In genomic region chr6:71349395-71349794, GRCh38 we compare ENCODE assay signal across 8 cellular contexts.
DNase-seq lines count a peak whose midpoint lies in the region; ATAC-seq and TF ChIP-seq lines count a peak whose summit lies in the region.

No MANE protein-coding gene starts in this region.

- H3K4me3 ChIP-seq in fibroblast of the aortic adventitia (ENCODE audit: low read depth, low read length) = no peak overlapping the region

- H3K36me3 Mint-ChIP-seq in HFFc6 (ENCODE audit: low read depth) = peaks cover 5% of the 10 kb centered on the region; the same call in 1 of the 2 replicates

- H3K4me3 Mint-ChIP-seq in HFFc6 = no peak overlapping the region

- no peaks in the 10 kb centered on the region for H3K9me3 Mint-ChIP-seq in HFFc6

- no peak overlapping the region; the same call in 1 of the 2 replicates for H3K27ac Mint-ChIP-seq in HFFc6

- DNase-seq in HFFc6 (peak; percentile 39), SK-MEL-5 (ENCODE audit: low read depth, low spot score) (peak; percentile 49), fibroblast of the aortic adventitia (ENCODE audit: low read depth) (peak; percentile 76), smooth muscle cell of the brain vasculature (ENCODE audit: low read depth, low spot score) (peak; percentile 23)
- no peak for DNase-seq in activated T-cell treated with anti-CD3 and anti-CD28 coated beads, Interleukin-2, amount 50 U/mL, for 1 hour

- H3K27ac ChIP-seq in C4-2B = no peak overlapping the region

- TF ChIP-seq CTCF in C4-2B (conservative IDR thresholded peaks at IDR 0.05) (peak; percentile 80), HFFc6 (IDR thresholded peaks at IDR 0.05) (peak; percentile 91), fibroblast of the aortic adventitia (IDR thresholded peaks at IDR 0.05; ENCODE audit: insufficient read depth, low read length) (peak; percentile 63)

- H3K27me3 Mint-ChIP-seq in HFFc6 (ENCODE audit: insufficient read depth) = no peaks in the 10 kb centered on the region

- peaks cover 48% of the 10 kb centered on the region for H3K4me1 Mint-ChIP-seq in HFFc6 (ENCODE audit: low read depth)

- in situ Hi-C loops in SK-MEL-5 (cut with HindIII; ENCODE audit: low pct_unique_long_range_greater_than_20kb, low sequenced_read_pairs) = no loop called here

- ATAC-seq in HG02840 (IDR thresholded peaks at IDR 0.05; ENCODE audit: low FRiP score, unreplicated experiment) = no peak
- no peak for ATAC-seq in HG03175 (IDR thresholded peaks at IDR 0.05; ENCODE audit: unreplicated experiment)
